1 cellular context compared by ENCODE assay signal in genomic region chr15:60476713-60477112, GRCh38.
TF ChIP-seq lines count a peak whose summit lies in the region.

No MANE protein-coding gene starts in this region.

TF ChIP-seq in WTC11, 78 proteins besides CTCF, POLR2A, EP300 and RAD21 (continued from another document):
- TF ChIP-seq ZSCAN18 (CRISPR knock-in tag; IDR thresholded peaks at IDR 0.05), result no peak
- TF ChIP-seq ZNF263 (CRISPR knock-in tag; IDR thresholded peaks at IDR 0.05; ENCODE audit: low read depth), result no peak
- TF ChIP-seq ZNF281 (CRISPR knock-in tag; IDR thresholded peaks at IDR 0.05), result no peak
- TF ChIP-seq TCF7 (CRISPR knock-in tag; IDR thresholded peaks at IDR 0.05; ENCODE audit: low read depth), result no peak
